ENCODE assay signal across 1 cellular context in the genomic region with DNA sequence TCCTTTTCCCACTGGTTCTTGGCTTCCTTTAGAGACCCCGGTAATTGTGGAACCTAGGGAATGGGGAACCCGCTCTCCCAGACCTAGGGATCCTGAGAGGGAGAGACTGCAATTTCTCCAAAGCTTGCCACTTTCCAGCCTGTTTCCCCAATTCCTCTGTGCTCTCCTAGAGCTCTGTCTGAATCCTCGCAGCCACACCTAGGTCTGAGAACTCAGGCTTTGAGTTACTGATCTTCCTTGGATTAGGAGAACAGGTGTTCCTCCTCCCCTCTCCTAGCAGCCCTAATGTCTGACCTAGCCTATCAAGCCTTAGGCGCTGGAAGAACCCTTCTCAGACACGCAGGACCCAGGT.
TF ChIP-seq lines count a peak whose summit lies in the region.

No MANE protein-coding gene starts in this region.

TF ChIP-seq in H1, 55 proteins besides CTCF, POLR2A, EP300 and RAD21:
- TF ChIP-seq POLR2AphosphoS5 (IDR thresholded peaks at IDR 0.05; ENCODE audit: low read depth, low read length) (no peak), RNF2 (IDR thresholded peaks at IDR 0.05; ENCODE audit: borderline replicate concordance, low read depth, low read length, missing control alignments, poor library complexity, severe bottlenecking) (no peak), CHD7 (IDR thresholded peaks at IDR 0.05; ENCODE audit: insufficient replicate concordance, low read length) (no peak), SUZ12 (IDR thresholded peaks at IDR 0.05; ENCODE audit: low read length) (no peak; the same call in none of the 2 replicates), JUN (IDR thresholded peaks at IDR 0.05; ENCODE audit: low read depth, low read length) (no peak), ASH2L (IDR thresholded peaks at IDR 0.05; ENCODE audit: low read length) (no peak), KDM5A (IDR thresholded peaks at IDR 0.05; ENCODE audit: low read length) (no peak), SIX5 (IDR thresholded peaks at IDR 0.05; ENCODE audit: low read depth, low read length) (no peak), CEBPB (IDR thresholded peaks at IDR 0.05; ENCODE audit: low read depth, low read length) (no peak), BCL11A (IDR thresholded peaks at IDR 0.05; ENCODE audit: low read depth in 2 of 2, low read length in 2 of 2) (no peak), HDAC6 (IDR thresholded peaks at IDR 0.05; ENCODE audit: low read depth, low read length) (no peak), GTF2F1 (IDR thresholded peaks at IDR 0.05; ENCODE audit: borderline replicate concordance, low read depth, low read length) (no peak), CBX8 (IDR thresholded peaks at IDR 0.05; ENCODE audit: borderline replicate concordance, low read depth, low read length) (no peak), NANOG (IDR thresholded peaks at IDR 0.05; ENCODE audit: insufficient read depth, low read depth, low read length, poor library complexity, severe bottlenecking) (no peak)
